ENCODE assay signal across 10 cellular contexts in the genomic region with DNA sequence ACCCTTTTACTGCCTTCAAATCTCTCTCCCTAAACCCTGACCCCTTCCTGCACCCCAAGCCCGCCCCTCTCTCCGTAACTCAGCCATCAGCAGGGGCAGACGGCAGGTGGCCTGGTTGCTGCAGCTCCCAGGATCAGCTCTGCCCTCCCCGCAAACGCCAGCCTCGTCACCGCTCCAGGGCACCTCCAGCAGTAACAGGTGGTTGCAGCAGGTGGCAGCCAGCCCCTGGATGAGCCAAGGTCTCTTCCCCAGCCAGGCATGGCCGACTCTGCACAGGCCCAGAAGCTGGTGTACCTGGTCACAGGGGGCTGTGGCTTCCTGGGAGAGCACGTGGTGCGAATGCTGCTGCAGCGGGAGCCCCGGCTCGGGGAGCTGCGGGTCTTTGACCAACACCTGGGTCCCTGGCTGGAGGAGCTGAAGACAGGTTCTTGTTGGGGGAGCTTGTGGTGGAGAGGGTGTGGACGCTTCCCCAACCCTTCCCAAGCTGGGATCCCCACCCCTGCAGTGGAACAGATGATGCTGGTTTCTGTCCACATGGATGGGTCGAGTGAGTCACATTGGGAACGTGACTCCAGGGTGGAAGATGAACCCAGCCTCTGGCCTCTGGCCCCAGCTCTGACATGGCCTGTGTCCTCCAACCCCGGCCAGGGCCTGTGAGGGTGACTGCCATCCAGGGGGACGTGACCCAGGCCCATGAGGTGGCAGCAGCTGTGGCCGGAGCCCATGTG. TPM values are rescaled to one million over a fixed set of nuclear protein-coding genes. Genes with fewer than 3 reads are reported as not detected.
DNase-seq lines count a peak whose midpoint lies in the region; ATAC-seq and TF ChIP-seq lines count a peak whose summit lies in the region.
"Had no signal": no experiment of that assay in that cellular context is flagged by ENCODE, and none has a peak within 500 bp of the region (broad histone marks: within the 10 kb centered on the region; RNA-seq: fewer than 3 reads in every experiment).

No MANE protein-coding gene starts in this region.

- H3K9me3 ChIP-seq in ascending aorta (no peaks in the 10 kb centered on the region), tibial artery (no peaks in the 10 kb centered on the region)

- intact Hi-C loops in ascending aorta (cut with DNase I), result loop anchor here (1.0 kb wide), 4 partner anchors 48 to 883 kb away; a partner anchor contains a TSS
- intact Hi-C loops in tibial artery (cut with DNase I; ENCODE audit: low total_unique reads), result loop anchor here (1.0 to 10.0 kb wide), 5 partner anchors 87 to 889 kb away; a partner anchor contains a TSS

- DNase-seq in D341Med (ENCODE audit: low spot score), result peak; percentile 67
- DNase-seq in NCI-H1436 (lab: John Stamatoyannopoulos, UW), result peak; percentile 64
- no peak for DNase-seq in ascending aorta (ENCODE audit: low spot score in 2 of 2)
- peak; percentile 47 for DNase-seq in kidney glomerular epithelial cell (lab: John Stamatoyannopoulos, UW)
- peak in 1 of 2 donors; percentile 48 for DNase-seq in tibial artery
- no peak for DNase-seq in cerebellar nuclear complex (lab: John Stamatoyannopoulos, UW)

- H3K27ac ChIP-seq in ascending aorta (peak overlapping the region; percentile 14 to 50), tibial artery (peak overlapping the region in 1 of 2 donors; percentile 33)
- H3K27ac ChIP-seq: epithelial cell of prostate, HL-60 had no signal

- no peak for TF ChIP-seq CTCF in ascending aorta (IDR thresholded peaks at IDR 0.05)
- TF ChIP-seq CTCF in tibial artery (IDR thresholded peaks at IDR 0.05), result no peak

- H3K27me3 ChIP-seq in ascending aorta, result no peaks in the 10 kb centered on the region
- H3K27me3 ChIP-seq in tibial artery, result no peaks in the 10 kb centered on the region

- H3K4me1 ChIP-seq in ascending aorta (peaks cover 3 to 11% of the 10 kb centered on the region in 2 donors), tibial artery (peaks cover 0 to 15% (median 11%) of the 10 kb centered on the region in 4 donors)

- H3K36me3 ChIP-seq in ascending aorta (peaks cover 18 to 38% of the 10 kb centered on the region in 2 donors), tibial artery (peaks cover 3 to 53% (median 30%) of the 10 kb centered on the region in 3 donors)

- peak overlapping the region; percentile 43 to 59 for H3K4me3 ChIP-seq in ascending aorta
- peak overlapping the region; percentile 40 to 55 for H3K4me3 ChIP-seq in tibial artery

- no peak for ATAC-seq in GM18907 (IDR thresholded peaks at IDR 0.05; ENCODE audit: unreplicated experiment)
- ATAC-seq in HG03097 (IDR thresholded peaks at IDR 0.05; ENCODE audit: low FRiP score, unreplicated experiment), result no peak

RNA-seq across cellular contexts. Expression of a gene that starts 0.6 kb away (rescaled TPM):
- 35.2 TPM for total RNA-seq in ascending aorta

RNA-seq across cellular contexts. Expression of a gene that starts 24.9 kb away (rescaled TPM):
- 2.0 TPM for total RNA-seq in ascending aorta

RNA-seq across cellular contexts. Expression of a gene that starts 28.0 kb away (rescaled TPM):
- total RNA-seq in ascending aorta, result 8.3 TPM

RNA-seq across cellular contexts. Expression of a gene that starts 36.7 kb away (rescaled TPM):
- 39.0 TPM for total RNA-seq in ascending aorta

RNA-seq across cellular contexts. Expression of a gene that starts 47.8 kb away (rescaled TPM):
- total RNA-seq in ascending aorta, result 79.1 TPM

Comparison
In these comparisons a context has a peak if more than half of its experiments do, and no peak if none do; other contexts are left out.
1. DNase-seq: peak in D341Med (single experiment), NCI-H1436 (single experiment) and kidney glomerular epithelial cell (single experiment); none in ascending aorta (0 of 2) and cerebellar nuclear complex (0 of 2).